ENCODE assay signal across 8 cellular contexts in genomic region chr6:1312193-1312443, GRCh38.
DNase-seq lines count a peak whose midpoint lies in the region; ATAC-seq and TF ChIP-seq lines count a peak whose summit lies in the region.

No MANE protein-coding gene starts in this region.

- peaks cover 9% of the 10 kb centered on the region for H3K27me3 ChIP-seq in rectal smooth muscle tissue (ENCODE audit: control insufficient read depth, insufficient read depth, low read length)

- DNase-seq in GM13977 (ENCODE audit: low spot score): peak; percentile 34
- no peak for DNase-seq in foreskin fibroblast
- no peak for DNase-seq in LoVo (ENCODE audit: low spot score)
- no peak for DNase-seq in NCI-H1436 (lab: John Stamatoyannopoulos, UW)

- no peak overlapping the region for H3K27ac ChIP-seq in rectal smooth muscle tissue (ENCODE audit: low read depth, low read length)

- in situ Hi-C loops in GM13977 (cut with MboI; ENCODE audit: low pct_unique_long_range_greater_than_20kb, low sequenced_read_pairs, unreplicated experiment): no loop called here

- no peak overlapping the region for H3K9ac ChIP-seq in rectal smooth muscle tissue (ENCODE audit: low read length)

- H3K36me3 ChIP-seq in rectal smooth muscle tissue (ENCODE audit: control insufficient read depth, insufficient read depth, low read length): no peaks in the 10 kb centered on the region

- ATAC-seq in HG03139 (IDR thresholded peaks at IDR 0.05; ENCODE audit: unreplicated experiment): no peak
- ATAC-seq in GM18909 (IDR thresholded peaks at IDR 0.05; ENCODE audit: poor library complexity, unreplicated experiment): no peak

- no peak for TF ChIP-seq CTCF in GM13977 (IDR thresholded peaks at IDR 0.05; ENCODE audit: extremely low read depth, insufficient read depth, missing control alignments)
- TF ChIP-seq CTCF in WI38 (IDR thresholded peaks at IDR 0.05; ENCODE audit: low read depth, low read length): no peak
- no peak for TF ChIP-seq CTCF in foreskin fibroblast (IDR thresholded peaks at IDR 0.05; ENCODE audit: low read depth, low read length)

- no peaks in the 10 kb centered on the region for H3K4me1 ChIP-seq in rectal smooth muscle tissue (ENCODE audit: control insufficient read depth, insufficient read depth, low read length)

- H3K4me3 ChIP-seq in WI38 (ENCODE audit: low read depth, low read length): peak overlapping the region; percentile 66
- H3K4me3 ChIP-seq in foreskin fibroblast (ENCODE audit: low read depth in 1 of 2, low read length in 2 of 2): peak overlapping the region; percentile 66 to 68
- H3K4me3 ChIP-seq in rectal smooth muscle tissue (ENCODE audit: low read length): peak overlapping the region; percentile 60
